Comparison of ENCODE assay signal across 27 cellular contexts in the genomic region with DNA sequence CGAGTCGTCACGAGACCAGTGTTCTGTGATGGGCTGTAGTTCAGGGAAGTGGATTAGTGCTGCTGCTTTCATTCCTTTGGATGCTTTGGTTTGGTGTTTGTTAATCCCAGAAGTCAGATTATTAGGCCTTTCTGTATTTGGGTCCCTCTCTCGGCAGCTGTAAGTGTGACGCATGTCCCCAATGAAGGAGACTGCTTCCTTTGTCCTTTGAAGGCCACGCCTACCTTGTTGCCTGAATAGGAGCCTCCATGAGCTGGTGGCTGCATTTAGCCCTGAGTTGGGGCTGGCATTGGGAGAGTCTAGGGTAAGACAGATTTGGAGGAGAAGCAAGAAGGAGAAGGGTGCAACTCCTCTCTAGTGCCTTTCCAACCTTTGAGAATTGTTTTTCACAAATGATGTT. TPM values are rescaled to one million over a fixed set of nuclear protein-coding genes. Genes with fewer than 3 reads are reported as not detected.
A peak's percentile ranks its signal among the peaks of the same experiment; 100 is the strongest.
DNase-seq lines count a peak whose midpoint lies in the region; TF ChIP-seq lines count a peak whose summit lies in the region.
"Had no signal": no experiment of that assay in that cellular context is flagged by ENCODE, and none has a peak within 500 bp of the region (broad histone marks: within the 10 kb centered on the region; RNA-seq: fewer than 3 reads in every experiment).

No MANE protein-coding gene starts in this region.

- H3K27me3 ChIP-seq in spleen (replicated peaks in 1 of 7) = no peaks in the 10 kb centered on the region
- H3K27me3 ChIP-seq: colonic mucosa, right lobe of liver, SJSA1 had no signal

- H3K4me3 ChIP-seq in coronary artery = no peak overlapping the region
- no peak overlapping the region for H3K4me3 ChIP-seq in spleen
- H3K4me3 ChIP-seq: colonic mucosa, GM12878, lower lobe of right lung, right lobe of liver, SJSA1 had no signal

- H3K4me1 ChIP-seq in spleen = peaks cover 0 to 15% (median 4%) of the 10 kb centered on the region in 6 donors
- H3K4me1 ChIP-seq: colonic mucosa had no signal

- intact Hi-C loops in spleen (cut with DNase I; ENCODE audit: low total_unique reads) = no loop called here

- peak in 46 of 56 donors; percentile 25 to 90 (median 63) for DNase-seq in amygdala (lab: John Stamatoyannopoulos, UW)
- DNase-seq in globus pallidus (ENCODE audit: low spot score) = peak; percentile 94
- DNase-seq in middle frontal gyrus (ENCODE audit: extremely low spot score, low spot score) = peak; percentile 54
- peak; percentile 93 for DNase-seq in putamen (ENCODE audit: low spot score)
- DNase-seq in HT-29 (ENCODE audit: low spot score) = no peak
- DNase-seq in stimulated activated CD4-positive, alpha-beta T cell treated with anti-CD3 and anti-CD28 coated beads, Interleukin-4, amount 100 ng/mL, for 1 hour = no peak
- DNase-seq in coronary artery (ENCODE audit: low spot score) = no peak
- DNase-seq in spleen = no peak
- DNase-seq: activated CD4-positive, alpha-beta T cell treated with anti-CD3 and anti-CD28 coated beads, Interleukin-2, amount 10 ng/mL, durations not matched to agents 24 days and 14 days; aorta; colonic mucosa; DMS153; effector memory CD8-positive, alpha-beta T cell; erythroblast; H7; Karpas-422; kidney glomerular epithelial cell; lower lobe of right lung; NCI-H1436; NCI-H446; nephron progenitor cell; right lobe of liver; stimulated activated CD4-positive, alpha-beta T cell treated with anti-CD3 and anti-CD28 coated beads, Interleukin-4, amount 100 ng/mL, for 24 hours; WERI-Rb-1 had no signal

- H3K27ac ChIP-seq in coronary artery (no peak overlapping the region), spleen (no peak overlapping the region)
- H3K27ac ChIP-seq: colonic mucosa, lower lobe of right lung, right lobe of liver, RWPE1, SJSA1, WERI-Rb-1 had no signal

- H3K36me3 ChIP-seq in spleen = no peaks in the 10 kb centered on the region
- H3K36me3 ChIP-seq: colonic mucosa, lower lobe of right lung, right lobe of liver, SJSA1, WERI-Rb-1 had no signal

- TF ChIP-seq CTCF in coronary artery (IDR thresholded peaks at IDR 0.05) = no peak
- TF ChIP-seq CTCF in spleen (IDR thresholded peaks at IDR 0.05 in 8 of 11, conservative IDR thresholded peaks at IDR 0.05 in 3 of 11) = no peak

- 84 to 94% (median 89%) methylated on average over 6 of the region's 6 CpGs for WGBS in spleen, 5 donors

- peaks cover 0 to 5% (median 0%) of the 10 kb centered on the region in 8 donors for H3K9me3 ChIP-seq in spleen
- H3K9me3 ChIP-seq: colonic mucosa, right lobe of liver, SJSA1 had no signal

- TF ChIP-seq POLR2A in spleen (IDR thresholded peaks at IDR 0.05) = no peak

RNA-seq across cellular contexts. Expression of a gene that starts 34.5 kb away (rescaled TPM):
- total RNA-seq in HT-29 (2014; rRNA removed; shearing (Covaris generic)) = 28.4 and 32.6 TPM in 2 replicates
- total RNA-seq in spleen = 10 to 100 TPM; 21.5 to 40.5 (median 35.7) TPM
- polyA plus RNA-seq in spleen = 1 to 10 TPM; 2.2 to 5.2 (median 2.6) TPM

Comparison
In these comparisons a context has a peak if more than half of its experiments do, and no peak if none do; other contexts are left out.
1. DNase-seq: peak in amygdala (46 of 56), globus pallidus (single experiment), middle frontal gyrus (single experiment) and putamen (single experiment); none in HT-29 (single experiment), stimulated activated CD4-positive, alpha-beta T cell treated with anti-CD3 and anti-CD28 coated beads, Interleukin-4, amount 100 ng/mL, for 1 hour (single experiment), coronary artery (single experiment) and spleen (single experiment).